Comparison of ENCODE assay signal across 12 cellular contexts in genomic region chr5:42894057-42894456, GRCh38.
DNase-seq lines count a peak whose midpoint lies in the region; ATAC-seq and TF ChIP-seq lines count a peak whose summit lies in the region.
"Had no signal": no experiment of that assay in that cellular context is flagged by ENCODE, and none has a peak within 500 bp of the region (broad histone marks: within the 10 kb centered on the region; RNA-seq: fewer than 3 reads in every experiment).

No MANE protein-coding gene starts in this region.

- CTCF ChIA-PET in WTC11 (lab: Charles Lee) = interaction anchor here (0.6 to 1.9 kb wide), 13 partner anchors 10 to 1175 kb away, joined by 3 to 15 read pairs (median 3); no protein-coding TSS in a partner anchor
- CTCF ChIA-PET in activated naive CD4-positive, alpha-beta T cell treated with anti-CD3 and anti-CD28 coated beads for 36 hours (lab: Charles Lee) = interaction anchor here (0.9 to 2.3 kb wide), 2 partner anchors 15 to 299 kb away, joined by 3 to 8 read pairs; no protein-coding TSS in a partner anchor

- peak; percentile 96 for ATAC-seq in WTC11
- ATAC-seq: GM12878 had no signal

- H3K4me1 Mint-ChIP-seq in WTC11 = peaks cover 3% of the 10 kb centered on the region; the same call in 1 of the 2 replicates
- no peaks in the 10 kb centered on the region for H3K4me1 Mint-ChIP-seq in activated naive CD4-positive, alpha-beta T cell treated with anti-CD3 and anti-CD28 coated beads for 36 hours (ENCODE audit: low read depth)
- H3K4me1 Mint-ChIP-seq in activated T-helper 2 cell treated with anti-CD3 and anti-CD28 coated beads, Interferon-gamma antibody, Interleukin-2, Interleukin-4, amounts not matched to agents 10 μg/mL and 5 μg/mL and 100 μg/mL, durations not matched to agents 14 hours and 24 hours and 36 hours (ENCODE audit: low read depth) = peaks cover 1% of the 10 kb centered on the region

- DNase-seq in activated gamma-delta T cell (lab: John Stamatoyannopoulos, UW) (peak; percentile 9), activated gamma-delta T cell treated with Interleukin-2 at 50 U/mL for 16 hours (no peak), WTC11 (ENCODE audit: low spot score) (peak; percentile 88), iPS DF 4.7 (ENCODE audit: extremely low read depth, low spot score) (peak; percentile 41), AG08396 (ENCODE audit: low spot score) (no peak)
- no peak for DNase-seq in activated CD4-positive, alpha-beta T cell treated with anti-CD3 and anti-CD28 coated beads, Interleukin-2, amount 50 U/mL, for 48 hours
- no peak for DNase-seq in activated naive CD4-positive, alpha-beta T cell treated with anti-CD3 and anti-CD28 coated beads for 36 hours
- no peak for DNase-seq in activated T-helper 2 cell treated with anti-CD3 and anti-CD28 coated beads, Interferon-gamma antibody, Interleukin-2, Interleukin-4, amounts not matched to agents 10 μg/mL and 5 μg/mL and 100 μg/mL, durations not matched to agents 14 hours and 24 hours and 36 hours (ENCODE audit: low spot score)
- DNase-seq: small intestine, T-helper 1 cell had no signal

- POLR2A ChIA-PET in WTC11 (lab: Charles Lee) = no interaction called here

- H3K27ac Mint-ChIP-seq in WTC11 = no peak overlapping the region
- H3K27ac Mint-ChIP-seq in activated naive CD4-positive, alpha-beta T cell treated with anti-CD3 and anti-CD28 coated beads for 36 hours = no peak overlapping the region
- no peak overlapping the region for H3K27ac Mint-ChIP-seq in activated T-helper 2 cell treated with anti-CD3 and anti-CD28 coated beads, Interferon-gamma antibody, Interleukin-2, Interleukin-4, amounts not matched to agents 10 μg/mL and 5 μg/mL and 100 μg/mL, durations not matched to agents 14 hours and 24 hours and 36 hours
- H3K27ac Mint-ChIP-seq: IgD-negative memory B cell had no signal

- peak; percentile 39 for TF ChIP-seq CTCF in WTC11 (IDR thresholded peaks at IDR 0.05)

- H3K36me3 Mint-ChIP-seq in WTC11 = no peaks in the 10 kb centered on the region
- H3K36me3 Mint-ChIP-seq in activated naive CD4-positive, alpha-beta T cell treated with anti-CD3 and anti-CD28 coated beads for 36 hours (ENCODE audit: low read depth) = no peaks in the 10 kb centered on the region
- no peaks in the 10 kb centered on the region for H3K36me3 Mint-ChIP-seq in activated T-helper 2 cell treated with anti-CD3 and anti-CD28 coated beads, Interferon-gamma antibody, Interleukin-2, Interleukin-4, amounts not matched to agents 10 μg/mL and 5 μg/mL and 100 μg/mL, durations not matched to agents 14 hours and 24 hours and 36 hours (ENCODE audit: low read depth)

- intact Hi-C loops in activated naive CD4-positive, alpha-beta T cell treated with anti-CD3 and anti-CD28 coated beads for 36 hours (cut with micrococcal nuclease) = no loop called here
- intact Hi-C loops in activated T-helper 2 cell treated with anti-CD3 and anti-CD28 coated beads, Interferon-gamma antibody, Interleukin-2, Interleukin-4, amounts not matched to agents 10 μg/mL and 5 μg/mL and 100 μg/mL, durations not matched to agents 14 hours and 24 hours and 36 hours (cut with micrococcal nuclease) = no loop called here

- no peaks in the 10 kb centered on the region for H3K9me3 Mint-ChIP-seq in WTC11
- no peaks in the 10 kb centered on the region for H3K9me3 Mint-ChIP-seq in activated naive CD4-positive, alpha-beta T cell treated with anti-CD3 and anti-CD28 coated beads for 36 hours
- no peaks in the 10 kb centered on the region for H3K9me3 Mint-ChIP-seq in activated T-helper 2 cell treated with anti-CD3 and anti-CD28 coated beads, Interferon-gamma antibody, Interleukin-2, Interleukin-4, amounts not matched to agents 10 μg/mL and 5 μg/mL and 100 μg/mL, durations not matched to agents 14 hours and 24 hours and 36 hours
- H3K9me3 Mint-ChIP-seq: IgD-negative memory B cell had no signal

- H3K27me3 Mint-ChIP-seq in WTC11 (ENCODE audit: low read depth) = peaks cover 8% of the 10 kb centered on the region
- H3K27me3 Mint-ChIP-seq in activated naive CD4-positive, alpha-beta T cell treated with anti-CD3 and anti-CD28 coated beads for 36 hours (ENCODE audit: low read depth) = no peaks in the 10 kb centered on the region
- peaks cover 32% of the 10 kb centered on the region for H3K27me3 Mint-ChIP-seq in activated T-helper 2 cell treated with anti-CD3 and anti-CD28 coated beads, Interferon-gamma antibody, Interleukin-2, Interleukin-4, amounts not matched to agents 10 μg/mL and 5 μg/mL and 100 μg/mL, durations not matched to agents 14 hours and 24 hours and 36 hours (ENCODE audit: low read depth)

- peak overlapping the region; percentile 12; the same call in 1 of the 2 replicates for H3K4me3 Mint-ChIP-seq in WTC11
- no peak overlapping the region for H3K4me3 Mint-ChIP-seq in activated naive CD4-positive, alpha-beta T cell treated with anti-CD3 and anti-CD28 coated beads for 36 hours
- H3K4me3 Mint-ChIP-seq in activated T-helper 2 cell treated with anti-CD3 and anti-CD28 coated beads, Interferon-gamma antibody, Interleukin-2, Interleukin-4, amounts not matched to agents 10 μg/mL and 5 μg/mL and 100 μg/mL, durations not matched to agents 14 hours and 24 hours and 36 hours (ENCODE audit: low read depth) = no peak overlapping the region
- H3K4me3 Mint-ChIP-seq: IgD-negative memory B cell had no signal

TF ChIP-seq in WTC11, 78 proteins besides CTCF, POLR2A, EP300 and RAD21:
- TF ChIP-seq ZSCAN18 (CRISPR knock-in tag; IDR thresholded peaks at IDR 0.05) = no peak
- TF ChIP-seq FOXP1 (CRISPR knock-in tag; IDR thresholded peaks at IDR 0.05; ENCODE audit: borderline replicate concordance) = no peak
- no peak for TF ChIP-seq ZNF425 (CRISPR knock-in tag; conservative IDR thresholded peaks at IDR 0.05)
- no peak for TF ChIP-seq ZNF317 (CRISPR knock-in tag; IDR thresholded peaks at IDR 0.05; ENCODE audit: borderline replicate concordance, low read depth)
- TF ChIP-seq CBFB (CRISPR knock-in tag; IDR thresholded peaks at IDR 0.05; ENCODE audit: low read depth) = no peak
- peak; percentile 93 for TF ChIP-seq ETV6 (CRISPR knock-in tag; IDR thresholded peaks at IDR 0.05)
- TF ChIP-seq OVOL2 (CRISPR knock-in tag; IDR thresholded peaks at IDR 0.05; ENCODE audit: borderline replicate concordance) = no peak
- TF ChIP-seq HMGXB4 (CRISPR knock-in tag; IDR thresholded peaks at IDR 0.05) = 0 out of 2 replicates have a peak, but pooled peaks have one; percentile 29
- TF ChIP-seq ZNF121 (CRISPR knock-in tag; IDR thresholded peaks at IDR 0.05) = no peak
- no peak for TF ChIP-seq ZNF138 (CRISPR knock-in tag; conservative IDR thresholded peaks at IDR 0.05)
- TF ChIP-seq ZNF396 (CRISPR knock-in tag; IDR thresholded peaks at IDR 0.05; ENCODE audit: borderline replicate concordance) = no peak
- TF ChIP-seq FOXJ3 (CRISPR knock-in tag; IDR thresholded peaks at IDR 0.05; ENCODE audit: borderline replicate concordance) = no peak
- no peak for TF ChIP-seq ATF1 (CRISPR knock-in tag; IDR thresholded peaks at IDR 0.05)
TF ChIP-seq in WTC11: peak in this region for 2.

Comparison
In these comparisons a context has a peak if more than half of its experiments do, and no peak if none do; other contexts are left out.
1. DNase-seq: peak in activated gamma-delta T cell (single experiment), WTC11 (single experiment) and iPS DF 4.7 (single experiment); none in activated gamma-delta T cell treated with Interleukin-2 at 50 U/mL for 16 hours (single experiment), activated CD4-positive, alpha-beta T cell treated with anti-CD3 and anti-CD28 coated beads, Interleukin-2, amount 50 U/mL, for 48 hours (0 of 2), activated naive CD4-positive, alpha-beta T cell treated with anti-CD3 and anti-CD28 coated beads for 36 hours (single experiment), activated T-helper 2 cell treated with anti-CD3 and anti-CD28 coated beads, Interferon-gamma antibody, Interleukin-2, Interleukin-4, amounts not matched to agents 10 μg/mL and 5 μg/mL and 100 μg/mL, durations not matched to agents 14 hours and 24 hours and 36 hours (single experiment) and AG08396 (single experiment).